ENCODE assay signal across 1 cellular context in genomic region chr1:153642161-153642560, GRCh38.
TF ChIP-seq lines count a peak whose summit lies in the region.

No MANE protein-coding gene starts in this region.

TF ChIP-seq in HepG2, 621 proteins besides CTCF, POLR2A, EP300 and RAD21:
- TF ChIP-seq RBFOX2 (IDR thresholded peaks at IDR 0.05; ENCODE audit: low read depth, low read length) (0 out of 2 replicates have a peak, but pooled peaks have one; percentile 26), GABPB1 (CRISPR knock-in tag; IDR thresholded peaks at IDR 0.05) (no peak)
